In the genomic region with DNA sequence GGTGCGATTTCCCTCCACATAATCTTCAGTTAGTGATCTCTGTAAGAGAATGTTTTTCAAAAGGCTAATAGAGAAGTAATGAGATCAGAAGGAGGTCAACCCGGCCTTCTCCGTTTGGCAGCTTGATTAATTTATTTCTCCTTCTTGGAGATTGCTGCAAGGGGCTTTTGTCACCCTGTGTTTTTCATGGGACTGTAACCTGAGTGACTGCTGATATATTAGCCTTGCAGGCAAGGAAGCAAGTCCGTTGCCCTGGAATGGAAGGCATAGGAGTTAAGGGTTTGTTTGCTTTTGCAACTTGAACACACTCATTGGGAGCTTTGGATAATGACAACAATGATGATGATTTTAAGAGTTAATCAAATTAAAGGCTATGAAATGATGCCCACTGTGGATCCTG, we compare ENCODE assay signal across 21 cellular contexts.
DNase-seq lines count a peak whose midpoint lies in the region; ATAC-seq and TF ChIP-seq lines count a peak whose summit lies in the region.
"Had no signal": no experiment of that assay in that cellular context is flagged by ENCODE, and none has a peak within 500 bp of the region (broad histone marks: within the 10 kb centered on the region; RNA-seq: fewer than 3 reads in every experiment).

No MANE protein-coding gene starts in this region.

- H2AFZ ChIP-seq in neural progenitor cell (replicated peaks), result no peak overlapping the region

- H3K4me3 ChIP-seq in HUES48 (ENCODE audit: low read depth, low read length), result no peak overlapping the region
- H3K4me3 ChIP-seq in endodermal cell (ENCODE audit: low read length), result no peak overlapping the region
- H3K4me3 ChIP-seq in neural progenitor cell, result no peak overlapping the region
- H3K4me3 ChIP-seq: GM12878, K562 had no signal

- H3K4me1 Mint-ChIP-seq in endodermal cell (peaks cover 39% of the 10 kb centered on the region), neural progenitor cell (peaks cover 44% of the 10 kb centered on the region)
- H3K4me1 Mint-ChIP-seq in stimulated activated memory B cell treated with anti-CD40 and anti-IgM and Interleukin-4, amounts not matched to agents 10 μg/mL and 1 μg/mL and 100 μg/mL, for 72 hours, result no peaks in the 10 kb centered on the region
- H3K4me1 Mint-ChIP-seq: B cell had no signal

- no peaks in the 10 kb centered on the region for H3K9me3 ChIP-seq in HUES48 (ENCODE audit: control insufficient read depth, insufficient read depth, low read length)
- no peaks in the 10 kb centered on the region for H3K9me3 ChIP-seq in endodermal cell (ENCODE audit: control insufficient read depth, low read length)
- H3K9me3 ChIP-seq in neural progenitor cell (ENCODE audit: low read depth), result no peaks in the 10 kb centered on the region
- H3K9me3 ChIP-seq: Caco-2, SK-N-SH had no signal

- H3K36me3 Mint-ChIP-seq in endodermal cell (ENCODE audit: low read depth), result no peaks in the 10 kb centered on the region
- H3K36me3 Mint-ChIP-seq in neural progenitor cell, result peaks cover 4% of the 10 kb centered on the region
- no peaks in the 10 kb centered on the region for H3K36me3 Mint-ChIP-seq in stimulated activated memory B cell treated with anti-CD40 and anti-IgM and Interleukin-4, amounts not matched to agents 10 μg/mL and 1 μg/mL and 100 μg/mL, for 72 hours

- H3K4me1 ChIP-seq in HUES48 (ENCODE audit: control insufficient read depth, insufficient read depth, low read length) (peaks cover 32% of the 10 kb centered on the region), endodermal cell (ENCODE audit: control insufficient read depth, insufficient read depth, low read length) (peaks cover 21% of the 10 kb centered on the region), neural progenitor cell (peaks cover 21% of the 10 kb centered on the region)
- H3K4me1 ChIP-seq: Caco-2 had no signal

- no peak for TF ChIP-seq CTCF in endodermal cell (conservative IDR thresholded peaks at IDR 0.05)
- no peak for TF ChIP-seq CTCF in neural progenitor cell (IDR thresholded peaks at IDR 0.05)

- H3K27ac ChIP-seq in HUES48 (ENCODE audit: low read depth, low read length), result peak overlapping the region; percentile 22
- H3K27ac ChIP-seq in endodermal cell (ENCODE audit: low read depth, low read length), result peak overlapping the region; percentile 31
- peak overlapping the region; percentile 27 for H3K27ac ChIP-seq in neural progenitor cell
- H3K27ac ChIP-seq: 22Rv1 had no signal

- H3K79me2 ChIP-seq in neural progenitor cell (ENCODE audit: low read depth), result no peaks in the 10 kb centered on the region

- H3F3A ChIP-seq in neural progenitor cell (ENCODE audit: low read depth), result peaks cover 10% of the 10 kb centered on the region

- DNase-seq in DMS153 (lab: John Stamatoyannopoulos, UW) (peak; percentile 7), DMS153 treated with DMSO at 0.1 percent for 48 hours (lab: John Stamatoyannopoulos, UW; ENCODE audit: unreplicated experiment) (no peak), endodermal cell (no peak), neural progenitor cell (ENCODE audit: low spot score) (peak; percentile 21), AML-193 (lab: John Stamatoyannopoulos, UW) (no peak), middle frontal gyrus (ENCODE audit: extremely low spot score, low spot score) (no peak)
- DNase-seq: Caco-2; GF-D8; NCI-H1092 treated with DMSO at 0.1 percent for 48 hours; NCI-H1694; NCI-H2081 treated with DMSO at 0.1 percent for 48 hours; NK-92 treated with Interleukin-12 subunit alpha and Interleukin-12 subunit beta, amount 100 ng/mL, for 24 hours; Right ventricle myocardium superior; SK-N-SH had no signal

- H3K9me3 Mint-ChIP-seq in endodermal cell (no peaks in the 10 kb centered on the region), neural progenitor cell (no peaks in the 10 kb centered on the region)
- H3K9me3 Mint-ChIP-seq in stimulated activated memory B cell treated with anti-CD40 and anti-IgM and Interleukin-4, amounts not matched to agents 10 μg/mL and 1 μg/mL and 100 μg/mL, for 72 hours, result no peaks in the 10 kb centered on the region

- no peak overlapping the region for H3K9ac ChIP-seq in HUES48 (ENCODE audit: low read depth, low read length)
- H3K9ac ChIP-seq in endodermal cell (ENCODE audit: extremely low read depth, low read length, poor library complexity, severe bottlenecking), result no peak overlapping the region
- no peak overlapping the region for H3K9ac ChIP-seq in neural progenitor cell
- H3K9ac ChIP-seq: SK-N-SH had no signal

- H3K4me2 ChIP-seq in neural progenitor cell, result peak overlapping the region; percentile 66
- H3K4me2 ChIP-seq: SK-N-SH had no signal

- H3K27me3 ChIP-seq in HUES48 (ENCODE audit: control insufficient read depth, insufficient read depth, low read length) (no peaks in the 10 kb centered on the region), endodermal cell (ENCODE audit: control insufficient read depth, insufficient read depth, low read length, poor library complexity, severe bottlenecking) (no peaks in the 10 kb centered on the region), neural progenitor cell (no peaks in the 10 kb centered on the region)

- no peaks in the 10 kb centered on the region for H4K20me1 ChIP-seq in neural progenitor cell (ENCODE audit: low read depth)

- no peak overlapping the region for H3K27ac Mint-ChIP-seq in endodermal cell
- H3K27ac Mint-ChIP-seq in neural progenitor cell, result peak overlapping the region; percentile 76
- no peak overlapping the region for H3K27ac Mint-ChIP-seq in stimulated activated memory B cell treated with anti-CD40 and anti-IgM and Interleukin-4, amounts not matched to agents 10 μg/mL and 1 μg/mL and 100 μg/mL, for 72 hours
- H3K27ac Mint-ChIP-seq: B cell had no signal

- no peak overlapping the region for H3K4me3 Mint-ChIP-seq in endodermal cell
- H3K4me3 Mint-ChIP-seq in neural progenitor cell, result peak overlapping the region; percentile 38
- no peak overlapping the region for H3K4me3 Mint-ChIP-seq in stimulated activated memory B cell treated with anti-CD40 and anti-IgM and Interleukin-4, amounts not matched to agents 10 μg/mL and 1 μg/mL and 100 μg/mL, for 72 hours
- H3K4me3 Mint-ChIP-seq: B cell had no signal

- H3K27me3 Mint-ChIP-seq in endodermal cell (ENCODE audit: insufficient read depth) (no peaks in the 10 kb centered on the region), neural progenitor cell (ENCODE audit: insufficient read depth, low read depth) (peaks cover 13% of the 10 kb centered on the region)
- no peaks in the 10 kb centered on the region for H3K27me3 Mint-ChIP-seq in stimulated activated memory B cell treated with anti-CD40 and anti-IgM and Interleukin-4, amounts not matched to agents 10 μg/mL and 1 μg/mL and 100 μg/mL, for 72 hours
- H3K27me3 Mint-ChIP-seq: B cell had no signal

- no peak for ATAC-seq in stimulated activated memory B cell treated with anti-CD40 and anti-IgM and Interleukin-4, amounts not matched to agents 10 μg/mL and 1 μg/mL and 100 μg/mL, for 72 hours
- ATAC-seq: GM12878, HCT116, K562 had no signal

- H3K36me3 ChIP-seq in HUES48 (ENCODE audit: control insufficient read depth, insufficient read depth, low read length), result no peaks in the 10 kb centered on the region
- H3K36me3 ChIP-seq in endodermal cell (ENCODE audit: control insufficient read depth, insufficient read depth, low read length), result peaks cover 14% of the 10 kb centered on the region
- no peaks in the 10 kb centered on the region for H3K36me3 ChIP-seq in neural progenitor cell

- 55 to 69% methylated on average over 4 of the region's 4 CpGs for WGBS in endodermal cell (ENCODE audit: insufficient coverage in 1 of 2, insufficient read length in 1 of 2), 2 experiments

Comparison
In these comparisons a context has a peak if more than half of its experiments do, and no peak if none do; other contexts are left out.
1. DNase-seq: peak in DMS153 (single experiment) and neural progenitor cell (single experiment); none in DMS153 treated with DMSO at 0.1 percent for 48 hours (single experiment), endodermal cell (single experiment), AML-193 (0 of 2) and middle frontal gyrus (single experiment).
2. Peak in every context shown above with its lines, with median percentiles within 50 percentile points of each other: H3K27ac ChIP-seq.